8 cellular contexts compared by ENCODE assay signal in the genomic region with DNA sequence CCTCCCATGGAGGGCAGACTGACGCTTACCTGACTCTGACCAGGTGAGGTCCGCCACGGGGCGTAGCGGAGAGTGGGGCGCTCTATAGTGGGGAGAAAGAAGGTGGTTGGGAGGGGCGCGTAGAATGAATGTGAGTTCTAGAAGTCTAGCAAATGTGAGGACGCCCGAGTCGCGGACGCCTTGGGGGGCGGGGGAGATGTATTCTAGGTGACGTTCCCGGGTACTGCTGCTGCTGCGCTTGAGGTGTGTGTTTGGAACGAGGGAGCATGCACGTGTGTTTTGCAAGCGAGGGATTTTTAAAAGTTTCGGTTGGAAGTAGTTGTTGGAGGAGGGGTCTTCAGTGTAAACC. TPM values are rescaled to one million over a fixed set of nuclear protein-coding genes. Genes with fewer than 3 reads are reported as not detected.
A peak's percentile ranks its signal among the peaks of the same experiment; 100 is the strongest.
DNase-seq lines count a peak whose midpoint lies in the region; ATAC-seq and TF ChIP-seq lines count a peak whose summit lies in the region.

No MANE protein-coding gene starts in this region.

- H3K27ac Mint-ChIP-seq in neural crest cell (ENCODE audit: unreplicated experiment): peak overlapping the region; percentile 100
- H3K27ac Mint-ChIP-seq in type B pancreatic cell: peak overlapping the region; percentile 91

- DNase-seq in NCI-H524 (lab: John Stamatoyannopoulos, UW) (peak; percentile 40 to 45), NCI-H524 treated with DMSO at 0.1 percent for 48 hours (lab: John Stamatoyannopoulos, UW) (no peak), NCI-H2227 treated with DMSO at 0.1 percent for 48 hours (lab: John Stamatoyannopoulos, UW) (peak; percentile 42), activated T-cell treated with anti-CD3 and anti-CD28 coated beads for 1 hour (ENCODE audit: low read depth) (peak; percentile 38), epithelial cell of proximal tubule (ENCODE audit: low read depth) (no peak), neural crest cell (ENCODE audit: low read depth, low spot score) (no peak), type B pancreatic cell (ENCODE audit: extremely low spot score, unreplicated experiment) (no peak)

- H3K4me3 Mint-ChIP-seq in neural crest cell: peak overlapping the region; percentile 99
- peak overlapping the region; percentile 96 for H3K4me3 Mint-ChIP-seq in type B pancreatic cell

- TF ChIP-seq CTCF in epithelial cell of proximal tubule (conservative IDR thresholded peaks at IDR 0.05; ENCODE audit: low read depth, low read length) (no peak), neural crest cell (conservative IDR thresholded peaks at IDR 0.05) (no peak), type B pancreatic cell (conservative IDR thresholded peaks at IDR 0.05) (no peak)

- H3K36me3 Mint-ChIP-seq in neural crest cell (ENCODE audit: low read depth) (peaks cover 7% of the 10 kb centered on the region), type B pancreatic cell (peaks cover 22% of the 10 kb centered on the region)

- peaks cover 22% of the 10 kb centered on the region for H3K4me1 Mint-ChIP-seq in neural crest cell
- H3K4me1 Mint-ChIP-seq in type B pancreatic cell (ENCODE audit: unreplicated experiment): peaks cover 12% of the 10 kb centered on the region

- H3K9me3 Mint-ChIP-seq in neural crest cell: peaks cover 3% of the 10 kb centered on the region
- peaks cover 4% of the 10 kb centered on the region for H3K9me3 Mint-ChIP-seq in type B pancreatic cell

- H3K4me3 ChIP-seq in epithelial cell of proximal tubule (ENCODE audit: low read depth, low read length): peak overlapping the region; percentile 93

- H3K27me3 Mint-ChIP-seq in neural crest cell (ENCODE audit: low read depth): no peaks in the 10 kb centered on the region
- no peaks in the 10 kb centered on the region for H3K27me3 Mint-ChIP-seq in type B pancreatic cell

- peak; percentile 34 for ATAC-seq in HG02870 (IDR thresholded peaks at IDR 0.05; ENCODE audit: unreplicated experiment)

RNA-seq across cellular contexts. Expression of gene RIF1, which starts 0.8 kb away (rescaled TPM):
- total RNA-seq in epithelial cell of proximal tubule (26.2 and 28.6 TPM in 2 replicates), neural crest cell (64.3 and 65.2 TPM in 2 replicates), type B pancreatic cell (ENCODE audit: low replicate concordance) (42.0 and 48.7 TPM in 2 replicates)

RNA-seq across cellular contexts. Expression of gene TNFAIP6, which starts 53.1 kb away (rescaled TPM):
- total RNA-seq in epithelial cell of proximal tubule: 3.1 TPM in 1 of 2 replicates, not detected in the other
- 0.40 and 0.75 TPM in 2 replicates for total RNA-seq in neural crest cell
- total RNA-seq in type B pancreatic cell (ENCODE audit: low replicate concordance): 0.87 TPM in 1 of 2 replicates, not detected in the other

Comparison
In these comparisons a context has a peak if more than half of its experiments do, and no peak if none do; other contexts are left out.
1. DNase-seq: peak in NCI-H524 (2 of 2), NCI-H2227 treated with DMSO at 0.1 percent for 48 hours (single experiment) and activated T-cell treated with anti-CD3 and anti-CD28 coated beads for 1 hour (single experiment); none in NCI-H524 treated with DMSO at 0.1 percent for 48 hours (single experiment), epithelial cell of proximal tubule (single experiment), neural crest cell (single experiment) and type B pancreatic cell (single experiment).